In the genomic region with DNA sequence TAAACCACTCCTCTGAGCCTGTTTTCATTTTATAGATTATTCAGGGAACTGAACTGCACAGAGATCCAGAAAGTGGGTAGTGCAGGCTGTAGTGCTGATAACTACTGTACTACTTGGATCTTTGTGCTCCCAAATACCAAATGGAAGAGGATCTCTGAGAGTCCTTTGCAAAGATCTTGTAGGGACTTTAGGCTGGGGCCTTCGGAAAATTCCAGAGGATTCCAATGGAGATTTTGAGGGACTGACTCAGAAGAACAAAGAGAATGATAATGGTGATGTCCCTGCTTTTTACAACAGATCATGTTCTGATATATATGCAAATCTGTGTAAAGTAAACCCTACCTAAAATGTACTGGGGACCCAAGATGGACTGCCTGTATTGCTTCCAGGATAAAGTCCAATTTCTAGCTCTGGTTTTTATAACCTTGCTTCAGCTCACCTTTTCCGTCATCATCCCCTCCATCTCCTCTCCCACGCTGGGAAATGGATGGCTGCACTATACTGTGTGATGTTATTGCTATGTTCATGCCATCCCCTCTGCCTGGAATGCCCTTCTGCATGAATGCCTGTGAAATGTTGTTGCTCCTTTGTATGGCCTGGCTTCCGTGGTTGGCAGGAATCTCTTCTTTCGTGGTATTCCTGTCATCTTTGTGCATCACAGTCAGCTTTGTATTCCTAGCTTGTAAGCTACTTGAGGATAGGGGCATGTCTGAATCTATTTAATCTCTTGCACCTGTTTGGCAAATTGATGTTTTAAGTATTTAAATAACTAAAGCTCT, we compare ENCODE assay signal across 13 cellular contexts. TPM values are rescaled to one million over a fixed set of nuclear protein-coding genes. Genes with fewer than 3 reads are reported as not detected.
A peak's percentile ranks its signal among the peaks of the same experiment; 100 is the strongest.
DNase-seq lines count a peak whose midpoint lies in the region; ATAC-seq and TF ChIP-seq lines count a peak whose summit lies in the region.
"Had no signal": no experiment of that assay in that cellular context is flagged by ENCODE, and none has a peak within 500 bp of the region (broad histone marks: within the 10 kb centered on the region; RNA-seq: fewer than 3 reads in every experiment).

No MANE protein-coding gene starts in this region.

- H3K27ac Mint-ChIP-seq in natural killer cell treated with Interleukin-12 subunit alpha and Interleukin-12 subunit beta and Interleukin-15 and Interleukin-18, amount 100 ng/mL, for 72 hours, result peak overlapping the region; percentile 54 to 61
- no peak overlapping the region for H3K27ac Mint-ChIP-seq in natural killer cell
- peak overlapping the region; percentile 17 for H3K27ac Mint-ChIP-seq in activated CD8-positive, alpha-beta T cell treated with anti-CD3 and anti-CD28 coated beads, Interleukin-2, amount 10 ng/mL, durations not matched to agents 7 days and 5 days
- H3K27ac Mint-ChIP-seq: T-helper 1 cell treated with Interleukin-12 subunit alpha and Interleukin-12 subunit beta and Interleukin-4 antibody, amounts not matched to agents 30 μg/mL and 1 μg/mL, for 36 hours had no signal

- H3K4me1 Mint-ChIP-seq in natural killer cell treated with Interleukin-12 subunit alpha and Interleukin-12 subunit beta and Interleukin-15 and Interleukin-18, amount 100 ng/mL, for 72 hours (ENCODE audit: low read depth in 2 of 2), result peaks cover 10 to 24% of the 10 kb centered on the region in 2 donors
- H3K4me1 Mint-ChIP-seq in natural killer cell, result peaks cover 5 to 24% of the 10 kb centered on the region in 2 donors
- peaks cover 17% of the 10 kb centered on the region for H3K4me1 Mint-ChIP-seq in activated CD8-positive, alpha-beta T cell treated with anti-CD3 and anti-CD28 coated beads, Interleukin-2, amount 10 ng/mL, durations not matched to agents 7 days and 5 days (ENCODE audit: low read depth)

- no peak for DNase-seq in natural killer cell treated with Interleukin-12 subunit alpha and Interleukin-12 subunit beta and Interleukin-15 and Interleukin-18, amount 100 ng/mL, for 72 hours (ENCODE audit: low spot score)
- DNase-seq in natural killer cell (no peak), iris pigment epithelial cell (ENCODE audit: low read depth) (peak; percentile 44), AG08395 (ENCODE audit: low spot score) (no peak), NCI-H2029 (lab: John Stamatoyannopoulos, UW) (no peak), NCI-H774 (lab: John Stamatoyannopoulos, UW) (no peak), globus pallidus (ENCODE audit: low spot score) (no peak)
- no peak for DNase-seq in activated CD8-positive, alpha-beta T cell treated with anti-CD3 and anti-CD28 coated beads, Interleukin-2, amount 10 ng/mL, durations not matched to agents 7 days and 5 days
- DNase-seq: body of pancreas, GF-D8, heart left ventricle, PC-3 had no signal

- TF ChIP-seq CTCF in natural killer cell (IDR thresholded peaks at IDR 0.05), result no peak

- ATAC-seq in natural killer cell treated with Interleukin-12 subunit alpha and Interleukin-12 subunit beta and Interleukin-15 and Interleukin-18, amount 100 ng/mL, for 72 hours, result no peak
- ATAC-seq in natural killer cell, result no peak
- ATAC-seq in activated CD8-positive, alpha-beta T cell treated with anti-CD3 and anti-CD28 coated beads, Interleukin-2, amount 10 ng/mL, durations not matched to agents 7 days and 5 days, result no peak
- ATAC-seq: body of pancreas, heart left ventricle, PC-3 had no signal

- H3K27me3 Mint-ChIP-seq in natural killer cell treated with Interleukin-12 subunit alpha and Interleukin-12 subunit beta and Interleukin-15 and Interleukin-18, amount 100 ng/mL, for 72 hours, result no peaks in the 10 kb centered on the region
- H3K27me3 Mint-ChIP-seq in natural killer cell (ENCODE audit: low read depth in 2 of 2), result no peaks in the 10 kb centered on the region
- no peaks in the 10 kb centered on the region for H3K27me3 Mint-ChIP-seq in activated CD8-positive, alpha-beta T cell treated with anti-CD3 and anti-CD28 coated beads, Interleukin-2, amount 10 ng/mL, durations not matched to agents 7 days and 5 days (ENCODE audit: low read depth)

- CTCF ChIA-PET in activated CD8-positive, alpha-beta T cell treated with anti-CD3 and anti-CD28 coated beads, Interleukin-2, amount 10 ng/mL, durations not matched to agents 7 days and 5 days (lab: Charles Lee), result interaction anchor here (1.1 to 1.3 kb wide), 2 partner anchors 13 to 96 kb away, joined by 3 to 6 read pairs; no protein-coding TSS in a partner anchor

- H3K4me3 Mint-ChIP-seq in natural killer cell treated with Interleukin-12 subunit alpha and Interleukin-12 subunit beta and Interleukin-15 and Interleukin-18, amount 100 ng/mL, for 72 hours, result no peak overlapping the region
- no peak overlapping the region for H3K4me3 Mint-ChIP-seq in natural killer cell
- H3K4me3 Mint-ChIP-seq in activated CD8-positive, alpha-beta T cell treated with anti-CD3 and anti-CD28 coated beads, Interleukin-2, amount 10 ng/mL, durations not matched to agents 7 days and 5 days, result no peak overlapping the region
- H3K4me3 Mint-ChIP-seq: T-helper 1 cell treated with Interleukin-12 subunit alpha and Interleukin-12 subunit beta and Interleukin-4 antibody, amounts not matched to agents 30 μg/mL and 1 μg/mL, for 36 hours had no signal

- POLR2A ChIA-PET in activated CD8-positive, alpha-beta T cell treated with anti-CD3 and anti-CD28 coated beads, Interleukin-2, amount 10 ng/mL, durations not matched to agents 7 days and 5 days (lab: Charles Lee), result interaction anchor here (0.9 to 3.0 kb wide), 4 partner anchors 9 to 73 kb away, joined by 3 to 13 read pairs (median 4); a partner anchor contains a TSS

- no peaks in the 10 kb centered on the region for H3K9me3 Mint-ChIP-seq in natural killer cell treated with Interleukin-12 subunit alpha and Interleukin-12 subunit beta and Interleukin-15 and Interleukin-18, amount 100 ng/mL, for 72 hours
- no peaks in the 10 kb centered on the region for H3K9me3 Mint-ChIP-seq in natural killer cell
- no peaks in the 10 kb centered on the region for H3K9me3 Mint-ChIP-seq in activated CD8-positive, alpha-beta T cell treated with anti-CD3 and anti-CD28 coated beads, Interleukin-2, amount 10 ng/mL, durations not matched to agents 7 days and 5 days (ENCODE audit: insufficient read depth)
- H3K9me3 Mint-ChIP-seq: T-helper 1 cell treated with Interleukin-12 subunit alpha and Interleukin-12 subunit beta and Interleukin-4 antibody, amounts not matched to agents 30 μg/mL and 1 μg/mL, for 36 hours had no signal

- no peaks in the 10 kb centered on the region for H3K36me3 Mint-ChIP-seq in natural killer cell treated with Interleukin-12 subunit alpha and Interleukin-12 subunit beta and Interleukin-15 and Interleukin-18, amount 100 ng/mL, for 72 hours
- H3K36me3 Mint-ChIP-seq in natural killer cell, result no peaks in the 10 kb centered on the region
- peaks cover 75% of the 10 kb centered on the region for H3K36me3 Mint-ChIP-seq in activated CD8-positive, alpha-beta T cell treated with anti-CD3 and anti-CD28 coated beads, Interleukin-2, amount 10 ng/mL, durations not matched to agents 7 days and 5 days (ENCODE audit: low read depth)

- intact Hi-C loops in natural killer cell (cut with micrococcal nuclease), result no loop called here

RNA-seq across cellular contexts. Expression of a gene that starts 9.7 kb away (rescaled TPM):
- total RNA-seq in natural killer cell treated with Interleukin-12 subunit alpha and Interleukin-12 subunit beta and Interleukin-15 and Interleukin-18, amount 100 ng/mL, for 72 hours, result 10 to 100 TPM; 59.5 to 70.4 TPM
- 10 to 100 TPM; 24.6 to 41.2 (median 37.1) TPM for total RNA-seq in natural killer cell
- 10 to 100 TPM; 47.9 to 50.7 TPM for total RNA-seq in activated CD8-positive, alpha-beta T cell treated with anti-CD3 and anti-CD28 coated beads, Interleukin-2, amount 10 ng/mL, durations not matched to agents 7 days and 5 days

RNA-seq across cellular contexts. Expression of a gene that starts 24.6 kb away (rescaled TPM):
- total RNA-seq in natural killer cell treated with Interleukin-12 subunit alpha and Interleukin-12 subunit beta and Interleukin-15 and Interleukin-18, amount 100 ng/mL, for 72 hours, result 100 to 1,000 TPM in 1 of 2 donors, 10 to 100 TPM in 1; 97.4 to 177 TPM
- 10 to 100 TPM; 34.1 to 54.0 (median 47.8) TPM for total RNA-seq in natural killer cell
- total RNA-seq in activated CD8-positive, alpha-beta T cell treated with anti-CD3 and anti-CD28 coated beads, Interleukin-2, amount 10 ng/mL, durations not matched to agents 7 days and 5 days, result 100 to 1,000 TPM; 273 to 290 TPM

RNA-seq across cellular contexts. Expression of a gene that starts 59.2 kb away (rescaled TPM):
- total RNA-seq in natural killer cell treated with Interleukin-12 subunit alpha and Interleukin-12 subunit beta and Interleukin-15 and Interleukin-18, amount 100 ng/mL, for 72 hours, result 100 to 1,000 TPM in 1 of 2 donors, 10 to 100 TPM in 1; 73.6 to 105 TPM
- total RNA-seq in natural killer cell, result 100 to 1,000 TPM in 1 of 3 donors, 10 to 100 TPM in 2; 88.3 to 122 (median 92.6) TPM
- 10 to 100 TPM; 90.0 to 90.9 TPM for total RNA-seq in activated CD8-positive, alpha-beta T cell treated with anti-CD3 and anti-CD28 coated beads, Interleukin-2, amount 10 ng/mL, durations not matched to agents 7 days and 5 days

Comparison
In these comparisons a context has a peak if more than half of its experiments do, and no peak if none do; other contexts are left out.
1. H3K27ac Mint-ChIP-seq: peak in natural killer cell treated with Interleukin-12 subunit alpha and Interleukin-12 subunit beta and Interleukin-15 and Interleukin-18, amount 100 ng/mL, for 72 hours (2 of 2) and activated CD8-positive, alpha-beta T cell treated with anti-CD3 and anti-CD28 coated beads, Interleukin-2, amount 10 ng/mL, durations not matched to agents 7 days and 5 days (single experiment); none in natural killer cell (0 of 2).